14 cellular contexts compared by ENCODE assay signal in genomic region chr1:190602325-190602724, GRCh38.
DNase-seq lines count a peak whose midpoint lies in the region; ATAC-seq, FAIRE-seq and TF ChIP-seq lines count a peak whose summit lies in the region.
"Had no signal": no experiment of that assay in that cellular context is flagged by ENCODE, and none has a peak within 500 bp of the region (broad histone marks: within the 10 kb centered on the region; RNA-seq: fewer than 3 reads in every experiment).

No MANE protein-coding gene starts in this region.

- in situ Hi-C loops in K562 (cut with MboI) = no loop called here

- no peaks in the 10 kb centered on the region for H3K27me3 ChIP-seq in DND-41 (ENCODE audit: insufficient read depth, low read length, poor library complexity)
- no peaks in the 10 kb centered on the region for H3K27me3 ChIP-seq in SU-DHL-6 (ENCODE audit: low read length)
- H3K27me3 ChIP-seq in K562 (ENCODE audit: control insufficient read depth in 2 of 2, insufficient read depth in 2 of 2, low read length in 2 of 2) = no peaks in the 10 kb centered on the region
- H3K27me3 ChIP-seq: BLaER1 treated with 17β-estradiol and CSF1 and Interleukin-3, amounts not matched to agents 10 nM and 100 nM had no signal

- H3K9ac ChIP-seq in DND-41 (ENCODE audit: low read depth, low read length) = no peak overlapping the region
- H3K9ac ChIP-seq in SU-DHL-6 (ENCODE audit: low read length) = no peak overlapping the region
- no peak overlapping the region for H3K9ac ChIP-seq in K562 (ENCODE audit: insufficient read depth in 1 of 2, low read depth in 2 of 2, low read length in 2 of 2)
- H3K9ac ChIP-seq: BLaER1 treated with 17β-estradiol and CSF1 and Interleukin-3, amounts not matched to agents 10 nM and 100 nM had no signal

- H3K79me2 ChIP-seq in DND-41 (ENCODE audit: insufficient read depth, low read length) (no peaks in the 10 kb centered on the region), SU-DHL-6 (ENCODE audit: insufficient read depth, low read length) (no peaks in the 10 kb centered on the region), K562 (ENCODE audit: control insufficient read depth, insufficient read depth, low read length) (no peaks in the 10 kb centered on the region)

- intact Hi-C loops in K562 (cut with micrococcal nuclease) = no loop called here

- H3K4me1 ChIP-seq in DND-41 (ENCODE audit: insufficient read depth, low read length) (no peaks in the 10 kb centered on the region), K562 (replicated peaks in 1 of 2; ENCODE audit: control insufficient read depth in 2 of 2, insufficient read depth in 2 of 2, low read length in 2 of 2) (no peaks in the 10 kb centered on the region)
- H3K4me1 ChIP-seq: BLaER1 treated with 17β-estradiol and CSF1 and Interleukin-3, amounts not matched to agents 10 nM and 100 nM had no signal

- H3K36me3 ChIP-seq in DND-41 (ENCODE audit: insufficient read depth, low read length) = no peaks in the 10 kb centered on the region
- no peaks in the 10 kb centered on the region for H3K36me3 ChIP-seq in SU-DHL-6 (ENCODE audit: low read length)
- H3K36me3 ChIP-seq in K562 (ENCODE audit: control insufficient read depth, insufficient read depth, low read length) = no peaks in the 10 kb centered on the region
- H3K36me3 ChIP-seq: BLaER1 treated with 17β-estradiol and CSF1 and Interleukin-3, amounts not matched to agents 10 nM and 100 nM had no signal

- 0 out of 2 replicates have a peak overlapping the region, but pooled peaks have one; percentile 8 for H2AFZ ChIP-seq in DND-41 (ENCODE audit: low read depth, low read length)
- peak overlapping the region; percentile 14 for H2AFZ ChIP-seq in SU-DHL-6 (ENCODE audit: low read depth, low read length, severe bottlenecking)
- H2AFZ ChIP-seq in K562 (ENCODE audit: low read depth, low read length) = no peak overlapping the region

- no peak for DNase-seq in DND-41
- DNase-seq in K562 (ENCODE audit: extremely low read depth in 1 of 4, low spot score in 3 of 4) = peak in 1 of 4 experiments; percentile 20
- DNase-seq in stimulated activated naive CD4-positive, alpha-beta T cell (lab: John Stamatoyannopoulos, UW) = no peak
- DNase-seq in glomerular visceral epithelial cell (ENCODE audit: extremely low spot score) = no peak
- DNase-seq: CD8-positive, alpha-beta T cell; COR-L47; GDM1; GOT3; H7 had no signal

- TF ChIP-seq CTCF in DND-41 (IDR thresholded peaks at IDR 0.05; ENCODE audit: borderline replicate concordance, extremely low read depth, low read length, poor library complexity, severe bottlenecking) (no peak), SU-DHL-6 (IDR thresholded peaks at IDR 0.05; ENCODE audit: insufficient read depth, low read length, poor library complexity, severe bottlenecking) (no peak), K562 (IDR thresholded peaks at IDR 0.05 in 2 of 3, conservative IDR thresholded peaks at IDR 0.05 in 1 of 3; ENCODE audit: insufficient read depth in 2 of 3, low read depth in 1 of 3, low read length in 3 of 3) (no peak)

- H3K9me3 ChIP-seq in DND-41 (ENCODE audit: insufficient read depth, low read length, severe bottlenecking) (no peaks in the 10 kb centered on the region), SU-DHL-6 (ENCODE audit: insufficient read depth, low read length) (no peaks in the 10 kb centered on the region), K562 (replicated peaks; ENCODE audit: control insufficient read depth, insufficient read depth, low read depth, low read length) (no peaks in the 10 kb centered on the region)
- H3K9me3 ChIP-seq: BLaER1 treated with 17β-estradiol and CSF1 and Interleukin-3, amounts not matched to agents 10 nM and 100 nM had no signal

- H3F3A ChIP-seq in SU-DHL-6 (ENCODE audit: insufficient read depth) = no peaks in the 10 kb centered on the region

- ATAC-seq in DND-41 (ENCODE audit: insufficient read depth, low read depth) (no peak), K562 (no peak), GM18867 (IDR thresholded peaks at IDR 0.05; ENCODE audit: unreplicated experiment) (no peak)
- ATAC-seq: CD8-positive, alpha-beta T cell had no signal

- no peaks in the 10 kb centered on the region for H4K20me1 ChIP-seq in DND-41 (ENCODE audit: insufficient read depth, low read length)
- H4K20me1 ChIP-seq in SU-DHL-6 (ENCODE audit: low read depth, low read length) = no peaks in the 10 kb centered on the region
- no peaks in the 10 kb centered on the region for H4K20me1 ChIP-seq in K562 (replicated peaks; ENCODE audit: control insufficient read depth, insufficient read depth, low read length)
- H4K20me1 ChIP-seq: BLaER1 treated with 17β-estradiol and CSF1 and Interleukin-3, amounts not matched to agents 10 nM and 100 nM had no signal

- H3K27ac ChIP-seq in DND-41 (ENCODE audit: low read length) = no peak overlapping the region
- no peak overlapping the region for H3K27ac ChIP-seq in SU-DHL-6 (ENCODE audit: low read depth, low read length)
- no peak overlapping the region for H3K27ac ChIP-seq in K562 (ENCODE audit: extremely low read depth, low read depth, low read length)
- H3K27ac ChIP-seq: BLaER1 treated with 17β-estradiol and CSF1 and Interleukin-3, amounts not matched to agents 10 nM and 100 nM had no signal

- WGBS in K562 (ENCODE audit: insufficient coverage, low coverage, missing lambda C conversion rate) = 2% methylated on average over 3 of the region's 3 CpGs

- H3K9me2 ChIP-seq in SU-DHL-6 (replicated peaks; ENCODE audit: insufficient read depth, low read length) = no peaks in the 10 kb centered on the region

- CTCF ChIA-PET in K562 (lab: Yijun Ruan, JAX; ENCODE audit: low intra/inter-chr PET ratio) = no interaction called here

- TF ChIP-seq RAD21 in K562 (CRISPR knock-in tag; conservative IDR thresholded peaks at IDR 0.05 in 1 of 2, IDR thresholded peaks at IDR 0.05 in 1 of 2) = no peak

- TF ChIP-seq EP300 in K562 (IDR thresholded peaks at IDR 0.05; ENCODE audit: low read length) = 0 out of 2 replicates have a peak, but pooled peaks have one; percentile 4

- no TSS peak for BruUV-seq in K562 (replicated peaks; lab: Mats Ljungman, UMichigan)

- no peak overlapping the region for H3K4me3 ChIP-seq in DND-41 (ENCODE audit: low read depth in 1 of 2, low read length in 2 of 2)
- H3K4me3 ChIP-seq in SU-DHL-6 (ENCODE audit: insufficient read depth, low read length, poor library complexity, severe bottlenecking) = no peak overlapping the region
- H3K4me3 ChIP-seq in K562 = no peak overlapping the region
- H3K4me3 ChIP-seq: BLaER1 treated with 17β-estradiol and CSF1 and Interleukin-3, amounts not matched to agents 10 nM and 100 nM had no signal

- POLR2A ChIA-PET in K562 (lab: Yijun Ruan, JAX) = no interaction called here

- H3K4me2 ChIP-seq in DND-41 (ENCODE audit: insufficient read depth, low read length) (no peak overlapping the region), SU-DHL-6 (ENCODE audit: low read depth, low read length, poor library complexity, severe bottlenecking) (no peak overlapping the region), K562 (ENCODE audit: insufficient read depth, low read length) (no peak overlapping the region)
- H3K4me2 ChIP-seq: BLaER1 treated with 17β-estradiol and CSF1 and Interleukin-3, amounts not matched to agents 10 nM and 100 nM had no signal

- FAIRE-seq in K562 (lab: Jason Lieb, UNC) = no peak
- FAIRE-seq: GM12892, GM18507 had no signal

- H3K9me1 ChIP-seq in K562 (ENCODE audit: control insufficient read depth, insufficient read depth, low read length) = no peaks in the 10 kb centered on the region

- no peak for TF ChIP-seq POLR2A in K562 (conservative IDR thresholded peaks at IDR 0.05)

TF ChIP-seq in K562, 482 proteins besides CTCF, POLR2A, EP300 and RAD21 (continues in another document):
- no peak for TF ChIP-seq HDAC1 (IDR thresholded peaks at IDR 0.05)
- TF ChIP-seq TCFL5 (CRISPR knock-in tag; conservative IDR thresholded peaks at IDR 0.05) = no peak
- no peak for TF ChIP-seq GTF2E2 (tag; IDR thresholded peaks at IDR 0.05)
- 0 out of 2 replicates have a peak, but pooled peaks have one; percentile 12 for TF ChIP-seq ZNF311 (CRISPR knock-in tag; IDR thresholded peaks at IDR 0.05)
- no peak for TF ChIP-seq ATF2 (CRISPR knock-in tag; IDR thresholded peaks at IDR 0.05)
- TF ChIP-seq TRIM28 (IDR thresholded peaks at IDR 0.05) = no peak
- TF ChIP-seq CBFA2T2 (conservative IDR thresholded peaks at IDR 0.05) = peak; percentile 74
- TF ChIP-seq CBFA2T3 (IDR thresholded peaks at IDR 0.05) = peak; percentile 85
- peak; percentile 82 for TF ChIP-seq SMAD4 (CRISPR knock-in tag; conservative IDR thresholded peaks at IDR 0.05)
- TF ChIP-seq ZFP30 (CRISPR knock-in tag; IDR thresholded peaks at IDR 0.05; ENCODE audit: borderline replicate concordance) = no peak
- TF ChIP-seq RCOR1 (IDR thresholded peaks at IDR 0.05; ENCODE audit: borderline replicate concordance in 1 of 2, low read depth in 2 of 2, low read length in 2 of 2) = no peak
- no peak for TF ChIP-seq THAP12 (CRISPR knock-in tag; IDR thresholded peaks at IDR 0.05)
- TF ChIP-seq POLR2B (IDR thresholded peaks at IDR 0.05; ENCODE audit: low read depth, partially characterized antibody) = no peak
- TF ChIP-seq COPS2 (conservative IDR thresholded peaks at IDR 0.05) = no peak
